In genomic region chr17:56679148-56679766, GRCh38 we compare ENCODE assay signal across 8 cellular contexts.
DNase-seq lines count a peak whose midpoint lies in the region; ATAC-seq, FAIRE-seq and TF ChIP-seq lines count a peak whose summit lies in the region.

No MANE protein-coding gene starts in this region.

- CTCF ChIA-PET in GM10248 (lab: Yijun Ruan, JAX): interaction anchor here (0.8 to 1.3 kb wide), 2 partner anchors 12 to 86 kb away, joined by 3 to 4 read pairs; partner anchors contain the start of gene NOG

- FAIRE-seq in GM12892 (lab: Jason Lieb, UNC): no peak

- no peaks in the 10 kb centered on the region for H3K4me1 ChIP-seq in lung (ENCODE audit: control insufficient read depth in 2 of 2, insufficient read depth in 2 of 2, low read length in 2 of 2)

- TF ChIP-seq POLR2A in GM12892 (IDR thresholded peaks at IDR 0.05; ENCODE audit: low read depth, low read length): no peak

- no peak overlapping the region for H3K27ac ChIP-seq in lung (ENCODE audit: low read depth in 1 of 2, low read length in 1 of 2)

- H3K4me3 ChIP-seq in lung: no peak overlapping the region

- POLR2A ChIA-PET in GM10248 (lab: Yijun Ruan, JAX): no interaction called here

- H3K36me3 ChIP-seq in lung (ENCODE audit: control insufficient read depth in 2 of 2, insufficient read depth in 2 of 2, low read length in 2 of 2): no peaks in the 10 kb centered on the region

- DNase-seq in ACHN: peak; percentile 43
- peak; percentile 41 for DNase-seq in GM10248 (ENCODE audit: extremely low spot score)
- peak; percentile 52 for DNase-seq in NCI-H69 (lab: John Stamatoyannopoulos, UW)
- peak; percentile 6 to 54 for DNase-seq in dermis microvascular lymphatic vessel endothelial cell (ENCODE audit: low read depth in 2 of 2)
- DNase-seq in lung (ENCODE audit: low spot score): no peak
- no peak for DNase-seq in GM12892 (ENCODE audit: insufficient read length)
- no peak for DNase-seq in GM19240 (ENCODE audit: insufficient read length, low spot score)

- in situ Hi-C loops in ACHN (cut with HindIII; ENCODE audit: low pct_ligation_motif_present, low pct_unique_long_range_greater_than_20kb, low sequenced_read_pairs): no loop called here

- 10 to 12% methylated on average over 11 of the region's 11 CpGs for WGBS in lung, 2 donors

- ATAC-seq in lung (ENCODE audit: insufficient read depth, low FRiP score): no peak
- no peak for ATAC-seq in HG02840 (IDR thresholded peaks at IDR 0.05; ENCODE audit: low FRiP score, unreplicated experiment)

- peak; percentile 53 for TF ChIP-seq CTCF in GM10248 (IDR thresholded peaks at IDR 0.05; ENCODE audit: control extremely low read depth, extremely low read depth, low read depth, missing control alignments)
- TF ChIP-seq CTCF in lung (IDR thresholded peaks at IDR 0.05; ENCODE audit: control extremely low read depth, extremely low read depth): peak; percentile 16

- peaks cover 4% of the 10 kb centered on the region for H3K27me3 ChIP-seq in lung (ENCODE audit: control insufficient read depth, insufficient read depth)

- peaks cover 0 to 2% of the 10 kb centered on the region in 2 donors for H3K9me3 ChIP-seq in lung (ENCODE audit: control insufficient read depth in 2 of 2, insufficient read depth in 1 of 2, low read length in 1 of 2)

Comparison
In these comparisons a context has a peak if more than half of its experiments do, and no peak if none do; other contexts are left out.
1. DNase-seq: peak in ACHN (single experiment), GM10248 (single experiment), NCI-H69 (single experiment) and dermis microvascular lymphatic vessel endothelial cell (2 of 2); none in lung (single experiment), GM12892 (single experiment) and GM19240 (single experiment).